10 cellular contexts compared by ENCODE assay signal in genomic region chr17:68821860-68822693, GRCh38.
A peak's percentile ranks its signal among the peaks of the same experiment; 100 is the strongest.
DNase-seq lines count a peak whose midpoint lies in the region; ATAC-seq and TF ChIP-seq lines count a peak whose summit lies in the region.
"Had no signal": no experiment of that assay in that cellular context is flagged by ENCODE, and none has a peak within 500 bp of the region (broad histone marks: within the 10 kb centered on the region; RNA-seq: fewer than 3 reads in every experiment).

No MANE protein-coding gene starts in this region.

- H3K27ac ChIP-seq in gastroesophageal sphincter, result no peak overlapping the region

- no peaks in the 10 kb centered on the region for H3K4me1 ChIP-seq in gastroesophageal sphincter

- H3K27me3 ChIP-seq in gastroesophageal sphincter, result peaks cover 5% of the 10 kb centered on the region
- H3K27me3 ChIP-seq: tibial nerve had no signal

- H3K9me3 ChIP-seq in gastroesophageal sphincter, result no peaks in the 10 kb centered on the region
- H3K9me3 ChIP-seq: tibial nerve had no signal

- TF ChIP-seq EP300 in gastroesophageal sphincter (IDR thresholded peaks at IDR 0.05), result no peak

- H3K36me3 ChIP-seq in gastroesophageal sphincter, result no peaks in the 10 kb centered on the region
- H3K36me3 ChIP-seq: tibial nerve had no signal

- ATAC-seq in gastroesophageal sphincter, result no peak
- no peak for ATAC-seq in GM18502 (IDR thresholded peaks at IDR 0.05; ENCODE audit: poor library complexity, unreplicated experiment)

- H3K4me3 ChIP-seq in gastroesophageal sphincter, result no peak overlapping the region

- TF ChIP-seq POLR2A in gastroesophageal sphincter (IDR thresholded peaks at IDR 0.05), result no peak

- WGBS in gastroesophageal sphincter (ENCODE audit: low coverage in 1 of 2), 2 donors, result 13 to 19% methylated on average over 3 of the region's 3 CpGs

- no peak for TF ChIP-seq CTCF in gastroesophageal sphincter (IDR thresholded peaks at IDR 0.05)

- DNase-seq in DMS153 treated with DMSO at 0.1 percent for 48 hours (lab: John Stamatoyannopoulos, UW; ENCODE audit: unreplicated experiment) (peak; percentile 10), DMS153 (lab: John Stamatoyannopoulos, UW) (no peak), T1000 (lab: John Stamatoyannopoulos, UW) (peak; percentile 63), glomerular endothelial cell (ENCODE audit: extremely low read depth, low read depth, low spot score) (peak; percentile 69), stromal cell of bone marrow (ENCODE audit: low read depth) (peak; percentile 72), NCI-H69 (lab: John Stamatoyannopoulos, UW) (no peak)
- DNase-seq: activated effector memory CD4-positive, alpha-beta T cell treated with anti-CD3 and anti-CD28 coated beads, Interleukin-2, amount 50 U/mL, for 16 hours had no signal

Comparison
In these comparisons a context has a peak if more than half of its experiments do, and no peak if none do; other contexts are left out.
1. DNase-seq: peak in DMS153 treated with DMSO at 0.1 percent for 48 hours (single experiment), T1000 (single experiment), glomerular endothelial cell (single experiment) and stromal cell of bone marrow (single experiment); none in DMS153 (single experiment) and NCI-H69 (single experiment).